ENCODE assay signal across 35 cellular contexts in the genomic region with DNA sequence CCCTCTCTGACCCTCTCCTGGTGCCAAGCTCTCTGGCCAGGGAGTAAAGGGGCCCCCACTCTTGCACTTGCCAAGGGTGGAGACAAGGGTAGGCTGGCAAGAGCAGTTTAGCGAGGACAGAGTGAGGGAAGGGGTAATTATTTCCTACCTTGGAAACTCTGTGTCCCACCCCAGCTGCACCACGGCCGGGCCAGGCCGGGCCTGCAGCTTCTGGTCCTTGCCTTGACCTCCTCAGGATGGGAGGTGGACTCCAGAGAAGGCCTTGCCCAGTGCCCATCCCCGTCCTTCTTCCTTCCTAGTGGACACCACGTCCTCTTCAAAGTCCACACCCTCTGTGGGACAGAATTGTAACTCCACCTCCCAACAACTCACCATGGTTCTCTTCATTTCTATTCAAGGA. TPM values are rescaled to one million over a fixed set of nuclear protein-coding genes. Genes with fewer than 3 reads are reported as not detected.
"Had no signal": no experiment of that assay in that cellular context is flagged by ENCODE, and none has a peak within 500 bp of the region (broad histone marks: within the 10 kb centered on the region; RNA-seq: fewer than 3 reads in every experiment).

No MANE protein-coding gene starts in this region.

- H3K27me3 Mint-ChIP-seq: activated naive CD8-positive, alpha-beta T cell treated with anti-CD3 and anti-CD28 coated beads for 36 hours had no signal

- H3K4me3 ChIP-seq: MG63, Peyer's patch had no signal

- H3K27me3 ChIP-seq: brain microvascular endothelial cell, MG63, Peyer's patch had no signal

- DNase-seq: activated B cell treated with CpG ODN at 0.5 μM for 24 hours; activated CD4-positive, alpha-beta memory T cell treated with anti-CD3 and anti-CD28 coated beads for 36 hours; activated CD4-positive, alpha-beta T cell treated with anti-CD3 and anti-CD28 coated beads for 4 hours; activated CD4-positive, alpha-beta T cell treated with anti-CD3 and anti-CD28 coated beads, Interleukin-2, amount 50 U/mL, for 1 hour; activated CD4-positive, CD25-positive, alpha-beta regulatory T cell treated with anti-CD3 and anti-CD28 coated beads, Interleukin-2, amount 50 U/mL, for 72 hours; activated CD8-positive, alpha-beta memory T cell treated with anti-CD3 and anti-CD28 coated beads, Interleukin-2, amount 50 U/mL, for 48 hours; activated effector memory CD4-positive, alpha-beta T cell treated with anti-CD3 and anti-CD28 coated beads, Interleukin-2, amount 50 U/mL, for 16 hours; activated naive CD4-positive, alpha-beta T cell; activated naive CD8-positive, alpha-beta T cell treated with anti-CD3 and anti-CD28 coated beads for 36 hours; activated T-cell treated with anti-CD3 and anti-CD28 coated beads, Interleukin-2, amount 50 U/mL, for 48 hours; amniotic stem cell; brain microvascular endothelial cell; Kasumi-1; KG1; MG63; NCI-H1048; NCI-H1105 treated with DMSO at 0.1 percent for 48 hours; NCI-H1436; NCI-H1694; NCI-H2029; NCI-H345; NCI-H526; NCI-H748 treated with DMSO at 0.1 percent for 48 hours; NK-92 treated with Interleukin-12 subunit alpha and Interleukin-12 subunit beta, amount 100 ng/mL, for 24 hours; PC-3; RPMI8226; SW 1271; T-helper 1 cell; T-helper 2 cell; T-helper 9 cell had no signal

- H3K36me3 ChIP-seq: brain microvascular endothelial cell, MG63, Peyer's patch had no signal

- H3K4me3 Mint-ChIP-seq: activated B cell treated with CpG ODN at 0.5 μM for 24 hours; activated CD4-positive, alpha-beta memory T cell treated with anti-CD3 and anti-CD28 coated beads for 36 hours; activated naive CD8-positive, alpha-beta T cell treated with anti-CD3 and anti-CD28 coated beads for 36 hours had no signal

- H3K36me3 Mint-ChIP-seq: activated CD4-positive, alpha-beta memory T cell treated with anti-CD3 and anti-CD28 coated beads for 36 hours; activated naive CD8-positive, alpha-beta T cell treated with anti-CD3 and anti-CD28 coated beads for 36 hours had no signal

- H3K27ac Mint-ChIP-seq: activated B cell treated with CpG ODN at 0.5 μM for 24 hours; activated CD4-positive, alpha-beta memory T cell treated with anti-CD3 and anti-CD28 coated beads for 36 hours; activated naive CD8-positive, alpha-beta T cell treated with anti-CD3 and anti-CD28 coated beads for 36 hours had no signal

- H3K4me1 ChIP-seq: Peyer's patch had no signal

- H3K27ac ChIP-seq: brain microvascular endothelial cell, Peyer's patch, VCaP had no signal

- H3K9me3 Mint-ChIP-seq: activated CD4-positive, alpha-beta memory T cell treated with anti-CD3 and anti-CD28 coated beads for 36 hours had no signal

- H3K9me3 ChIP-seq: MG63, Peyer's patch had no signal

- ATAC-seq: PC-3, Right ventricle myocardium inferior had no signal

- H3K4me1 Mint-ChIP-seq: activated B cell treated with CpG ODN at 0.5 μM for 24 hours; activated naive CD8-positive, alpha-beta T cell treated with anti-CD3 and anti-CD28 coated beads for 36 hours had no signal

RNA-seq across cellular contexts. Expression of a gene that starts 18.4 kb away (rescaled TPM):
- total RNA-seq: activated B cell treated with CpG ODN at 0.5 μM for 24 hours had no signal

RNA-seq across cellular contexts. Expression of a gene that starts 35.1 kb away (rescaled TPM):
- total RNA-seq: activated B cell treated with CpG ODN at 0.5 μM for 24 hours; activated CD4-positive, alpha-beta memory T cell treated with anti-CD3 and anti-CD28 coated beads for 36 hours; activated naive CD8-positive, alpha-beta T cell treated with anti-CD3 and anti-CD28 coated beads for 36 hours; aorta; NCI-H460; PC-3; Peyer's patch; Right ventricle myocardium inferior had no signal

RNA-seq across cellular contexts. Expression of a gene that starts 48.7 kb away (rescaled TPM):
- total RNA-seq: activated B cell treated with CpG ODN at 0.5 μM for 24 hours; activated CD4-positive, alpha-beta memory T cell treated with anti-CD3 and anti-CD28 coated beads for 36 hours; activated naive CD8-positive, alpha-beta T cell treated with anti-CD3 and anti-CD28 coated beads for 36 hours; aorta; NCI-H460; PC-3; Right ventricle myocardium inferior had no signal
